Comparison of ENCODE assay signal across 1 cellular context in the genomic region with DNA sequence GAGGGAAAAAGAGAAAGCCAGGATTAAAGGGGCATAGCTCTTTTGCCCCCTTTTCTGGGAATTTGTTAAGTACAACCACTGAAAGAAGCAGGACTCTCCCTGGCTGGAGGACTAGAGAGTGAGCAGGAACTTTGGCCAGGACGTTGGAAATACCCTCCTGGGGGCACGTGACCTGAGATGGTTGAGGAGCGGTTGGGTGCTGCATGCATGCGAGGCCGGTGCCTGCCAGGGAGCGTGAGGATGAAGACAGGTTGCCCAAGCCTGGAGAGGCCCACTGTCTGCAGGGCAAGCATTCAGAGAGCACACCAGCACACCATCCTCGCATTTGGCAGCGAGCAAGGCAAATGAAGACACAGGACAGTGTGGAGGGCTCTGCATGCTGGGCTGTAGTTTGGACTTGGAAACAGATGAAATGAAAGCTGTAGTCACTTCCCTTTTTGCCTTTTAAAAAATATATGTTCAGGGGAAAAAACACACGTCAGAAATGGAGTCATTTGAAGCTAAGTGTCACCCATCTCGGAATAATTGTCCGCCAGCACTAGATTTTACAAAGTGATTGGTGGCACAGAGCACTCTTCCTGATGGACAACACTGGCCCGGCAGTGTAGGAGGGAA.
TF ChIP-seq lines count a peak whose summit lies in the region.

No MANE protein-coding gene starts in this region.

TF ChIP-seq in GM12878, 131 proteins besides CTCF, POLR2A, EP300 and RAD21 (continued from another document):
- TF ChIP-seq, protein P1, sequence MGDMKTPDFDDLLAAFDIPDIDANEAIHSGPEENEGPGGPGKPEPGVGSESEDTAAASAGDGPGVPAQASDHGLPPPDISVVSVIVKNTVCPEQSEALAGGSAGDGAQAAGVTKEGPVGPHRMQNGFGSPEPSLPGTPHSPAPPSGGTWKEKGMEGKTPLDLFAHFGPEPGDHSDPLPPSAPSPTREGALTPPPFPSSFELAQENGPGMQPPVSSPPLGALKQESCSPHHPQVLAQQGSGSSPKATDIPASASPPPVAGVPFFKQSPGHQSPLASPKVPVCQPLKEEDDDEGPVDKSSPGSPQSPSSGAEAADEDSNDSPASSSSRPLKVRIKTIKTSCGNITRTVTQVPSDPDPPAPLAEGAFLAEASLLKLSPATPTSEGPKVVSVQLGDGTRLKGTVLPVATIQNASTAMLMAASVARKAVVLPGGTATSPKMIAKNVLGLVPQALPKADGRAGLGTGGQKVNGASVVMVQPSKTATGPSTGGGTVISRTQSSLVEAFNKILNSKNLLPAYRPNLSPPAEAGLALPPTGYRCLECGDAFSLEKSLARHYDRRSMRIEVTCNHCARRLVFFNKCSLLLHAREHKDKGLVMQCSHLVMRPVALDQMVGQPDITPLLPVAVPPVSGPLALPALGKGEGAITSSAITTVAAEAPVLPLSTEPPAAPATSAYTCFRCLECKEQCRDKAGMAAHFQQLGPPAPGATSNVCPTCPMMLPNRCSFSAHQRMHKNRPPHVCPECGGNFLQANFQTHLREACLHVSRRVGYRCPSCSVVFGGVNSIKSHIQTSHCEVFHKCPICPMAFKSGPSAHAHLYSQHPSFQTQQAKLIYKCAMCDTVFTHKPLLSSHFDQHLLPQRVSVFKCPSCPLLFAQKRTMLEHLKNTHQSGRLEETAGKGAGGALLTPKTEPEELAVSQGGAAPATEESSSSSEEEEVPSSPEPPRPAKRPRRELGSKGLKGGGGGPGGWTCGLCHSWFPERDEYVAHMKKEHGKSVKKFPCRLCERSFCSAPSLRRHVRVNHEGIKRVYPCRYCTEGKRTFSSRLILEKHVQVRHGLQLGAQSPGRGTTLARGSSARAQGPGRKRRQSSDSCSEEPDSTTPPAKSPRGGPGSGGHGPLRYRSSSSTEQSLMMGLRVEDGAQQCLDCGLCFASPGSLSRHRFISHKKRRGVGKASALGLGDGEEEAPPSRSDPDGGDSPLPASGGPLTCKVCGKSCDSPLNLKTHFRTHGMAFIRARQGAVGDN (IDR thresholded peaks at IDR 0.05): 0 out of 2 replicates have a peak, but pooled peaks have one; percentile 45
- TF ChIP-seq, protein P2, sequence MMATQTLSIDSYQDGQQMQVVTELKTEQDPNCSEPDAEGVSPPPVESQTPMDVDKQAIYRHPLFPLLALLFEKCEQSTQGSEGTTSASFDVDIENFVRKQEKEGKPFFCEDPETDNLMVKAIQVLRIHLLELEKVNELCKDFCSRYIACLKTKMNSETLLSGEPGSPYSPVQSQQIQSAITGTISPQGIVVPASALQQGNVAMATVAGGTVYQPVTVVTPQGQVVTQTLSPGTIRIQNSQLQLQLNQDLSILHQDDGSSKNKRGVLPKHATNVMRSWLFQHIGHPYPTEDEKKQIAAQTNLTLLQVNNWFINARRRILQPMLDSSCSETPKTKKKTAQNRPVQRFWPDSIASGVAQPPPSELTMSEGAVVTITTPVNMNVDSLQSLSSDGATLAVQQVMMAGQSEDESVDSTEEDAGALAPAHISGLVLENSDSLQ (IDR thresholded peaks at IDR 0.05): no peak
- TF ChIP-seq CHD2 (IDR thresholded peaks at IDR 0.05; ENCODE audit: borderline replicate concordance, low read depth, low read length) (no peak), RAD51 (IDR thresholded peaks at IDR 0.05) (peak; percentile 68; the same call in 1 of the 2 replicates), IKZF1 (conservative IDR thresholded peaks at IDR 0.05) (0 out of 2 replicates have a peak, but pooled peaks have one; percentile 27), BHLHE40 (IDR thresholded peaks at IDR 0.05; ENCODE audit: borderline replicate concordance in 1 of 2, low read depth in 2 of 2, low read length in 1 of 2) (peak; percentile 37 to 75; a peak in 2 of 4 replicates), RELA (IDR thresholded peaks at IDR 0.05; ENCODE audit: borderline replicate concordance, partially characterized antibody) (peak; percentile 25), SUPT20H (IDR thresholded peaks at IDR 0.05; ENCODE audit: borderline replicate concordance, control insufficient read depth, low read depth, low read length) (no peak), SMARCA5 (IDR thresholded peaks at IDR 0.05) (no peak)
- TF ChIP-seq, protein P3, sequence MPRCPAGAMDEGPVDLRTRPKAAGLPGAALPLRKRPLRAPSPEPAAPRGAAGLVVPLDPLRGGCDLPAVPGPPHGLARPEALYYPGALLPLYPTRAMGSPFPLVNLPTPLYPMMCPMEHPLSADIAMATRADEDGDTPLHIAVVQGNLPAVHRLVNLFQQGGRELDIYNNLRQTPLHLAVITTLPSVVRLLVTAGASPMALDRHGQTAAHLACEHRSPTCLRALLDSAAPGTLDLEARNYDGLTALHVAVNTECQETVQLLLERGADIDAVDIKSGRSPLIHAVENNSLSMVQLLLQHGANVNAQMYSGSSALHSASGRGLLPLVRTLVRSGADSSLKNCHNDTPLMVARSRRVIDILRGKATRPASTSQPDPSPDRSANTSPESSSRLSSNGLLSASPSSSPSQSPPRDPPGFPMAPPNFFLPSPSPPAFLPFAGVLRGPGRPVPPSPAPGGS (IDR thresholded peaks at IDR 0.05; ENCODE audit: borderline replicate concordance, insufficient read depth, low read depth, low read length, poor library complexity, severe bottlenecking): no peak
- TF ChIP-seq, protein P4, sequence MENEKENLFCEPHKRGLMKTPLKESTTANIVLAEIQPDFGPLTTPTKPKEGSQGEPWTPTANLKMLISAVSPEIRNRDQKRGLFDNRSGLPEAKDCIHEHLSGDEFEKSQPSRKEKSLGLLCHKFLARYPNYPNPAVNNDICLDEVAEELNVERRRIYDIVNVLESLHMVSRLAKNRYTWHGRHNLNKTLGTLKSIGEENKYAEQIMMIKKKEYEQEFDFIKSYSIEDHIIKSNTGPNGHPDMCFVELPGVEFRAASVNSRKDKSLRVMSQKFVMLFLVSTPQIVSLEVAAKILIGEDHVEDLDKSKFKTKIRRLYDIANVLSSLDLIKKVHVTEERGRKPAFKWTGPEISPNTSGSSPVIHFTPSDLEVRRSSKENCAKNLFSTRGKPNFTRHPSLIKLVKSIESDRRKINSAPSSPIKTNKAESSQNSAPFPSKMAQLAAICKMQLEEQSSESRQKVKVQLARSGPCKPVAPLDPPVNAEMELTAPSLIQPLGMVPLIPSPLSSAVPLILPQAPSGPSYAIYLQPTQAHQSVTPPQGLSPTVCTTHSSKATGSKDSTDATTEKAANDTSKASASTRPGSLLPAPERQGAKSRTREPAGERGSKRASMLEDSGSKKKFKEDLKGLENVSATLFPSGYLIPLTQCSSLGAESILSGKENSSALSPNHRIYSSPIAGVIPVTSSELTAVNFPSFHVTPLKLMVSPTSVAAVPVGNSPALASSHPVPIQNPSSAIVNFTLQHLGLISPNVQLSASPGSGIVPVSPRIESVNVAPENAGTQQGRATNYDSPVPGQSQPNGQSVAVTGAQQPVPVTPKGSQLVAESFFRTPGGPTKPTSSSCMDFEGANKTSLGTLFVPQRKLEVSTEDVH (IDR thresholded peaks at IDR 0.05; ENCODE audit: low read depth, partially characterized antibody): no peak
- TF ChIP-seq, protein P5, sequence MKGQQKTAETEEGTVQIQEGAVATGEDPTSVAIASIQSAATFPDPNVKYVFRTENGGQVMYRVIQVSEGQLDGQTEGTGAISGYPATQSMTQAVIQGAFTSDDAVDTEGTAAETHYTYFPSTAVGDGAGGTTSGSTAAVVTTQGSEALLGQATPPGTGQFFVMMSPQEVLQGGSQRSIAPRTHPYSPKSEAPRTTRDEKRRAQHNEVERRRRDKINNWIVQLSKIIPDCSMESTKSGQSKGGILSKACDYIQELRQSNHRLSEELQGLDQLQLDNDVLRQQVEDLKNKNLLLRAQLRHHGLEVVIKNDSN (IDR thresholded peaks at IDR 0.05; ENCODE audit: borderline replicate concordance, extremely low read length, insufficient read depth, low read depth, low read length): peak; percentile 74
- TF ChIP-seq, protein P6, sequence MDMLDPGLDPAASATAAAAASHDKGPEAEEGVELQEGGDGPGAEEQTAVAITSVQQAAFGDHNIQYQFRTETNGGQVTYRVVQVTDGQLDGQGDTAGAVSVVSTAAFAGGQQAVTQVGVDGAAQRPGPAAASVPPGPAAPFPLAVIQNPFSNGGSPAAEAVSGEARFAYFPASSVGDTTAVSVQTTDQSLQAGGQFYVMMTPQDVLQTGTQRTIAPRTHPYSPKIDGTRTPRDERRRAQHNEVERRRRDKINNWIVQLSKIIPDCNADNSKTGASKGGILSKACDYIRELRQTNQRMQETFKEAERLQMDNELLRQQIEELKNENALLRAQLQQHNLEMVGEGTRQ (IDR thresholded peaks at IDR 0.05; ENCODE audit: borderline replicate concordance, low read depth, low read length): peak; percentile 24; the same call in 1 of the 2 replicates
- TF ChIP-seq, protein P7, sequence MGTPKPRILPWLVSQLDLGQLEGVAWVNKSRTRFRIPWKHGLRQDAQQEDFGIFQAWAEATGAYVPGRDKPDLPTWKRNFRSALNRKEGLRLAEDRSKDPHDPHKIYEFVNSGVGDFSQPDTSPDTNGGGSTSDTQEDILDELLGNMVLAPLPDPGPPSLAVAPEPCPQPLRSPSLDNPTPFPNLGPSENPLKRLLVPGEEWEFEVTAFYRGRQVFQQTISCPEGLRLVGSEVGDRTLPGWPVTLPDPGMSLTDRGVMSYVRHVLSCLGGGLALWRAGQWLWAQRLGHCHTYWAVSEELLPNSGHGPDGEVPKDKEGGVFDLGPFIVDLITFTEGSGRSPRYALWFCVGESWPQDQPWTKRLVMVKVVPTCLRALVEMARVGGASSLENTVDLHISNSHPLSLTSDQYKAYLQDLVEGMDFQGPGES (IDR thresholded peaks at IDR 0.05): no peak
- TF ChIP-seq, protein P8, sequence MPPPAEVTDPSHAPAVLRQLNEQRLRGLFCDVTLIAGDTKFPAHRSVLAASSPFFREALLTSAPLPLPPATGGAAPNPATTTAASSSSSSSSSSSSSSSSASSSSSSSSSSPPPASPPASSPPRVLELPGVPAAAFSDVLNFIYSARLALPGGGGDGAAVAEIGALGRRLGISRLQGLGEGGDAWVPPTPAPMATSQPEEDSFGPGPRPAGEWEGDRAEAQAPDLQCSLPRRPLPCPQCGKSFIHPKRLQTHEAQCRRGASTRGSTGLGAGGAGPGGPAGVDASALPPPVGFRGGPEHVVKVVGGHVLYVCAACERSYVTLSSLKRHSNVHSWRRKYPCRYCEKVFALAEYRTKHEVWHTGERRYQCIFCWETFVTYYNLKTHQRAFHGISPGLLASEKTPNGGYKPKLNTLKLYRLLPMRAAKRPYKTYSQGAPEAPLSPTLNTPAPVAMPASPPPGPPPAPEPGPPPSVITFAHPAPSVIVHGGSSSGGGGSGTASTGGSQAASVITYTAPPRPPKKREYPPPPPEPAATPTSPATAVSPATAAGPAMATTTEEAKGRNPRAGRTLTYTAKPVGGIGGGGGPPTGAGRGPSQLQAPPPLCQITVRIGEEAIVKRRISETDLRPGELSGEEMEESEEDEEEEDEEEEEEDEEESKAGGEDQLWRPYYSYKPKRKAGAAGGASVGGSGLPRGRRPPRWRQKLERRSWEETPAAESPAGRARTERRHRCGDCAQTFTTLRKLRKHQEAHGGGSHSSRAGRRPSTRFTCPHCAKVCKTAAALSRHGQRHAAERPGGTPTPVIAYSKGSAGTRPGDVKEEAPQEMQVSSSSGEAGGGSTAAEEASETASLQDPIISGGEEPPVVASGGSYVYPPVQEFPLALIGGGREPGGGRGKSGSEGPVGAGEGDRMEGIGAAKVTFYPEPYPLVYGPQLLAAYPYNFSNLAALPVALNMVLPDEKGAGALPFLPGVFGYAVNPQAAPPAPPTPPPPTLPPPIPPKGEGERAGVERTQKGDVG (CRISPR knock-in tag; IDR thresholded peaks at IDR 0.05): no peak
